In genomic region chr5:124401247-124402143, GRCh38 we compare ENCODE assay signal across 15 cellular contexts.
DNase-seq lines count a peak whose midpoint lies in the region; TF ChIP-seq lines count a peak whose summit lies in the region.
"Had no signal": no experiment of that assay in that cellular context is flagged by ENCODE, and none has a peak within 500 bp of the region (broad histone marks: within the 10 kb centered on the region; RNA-seq: fewer than 3 reads in every experiment).

No MANE protein-coding gene starts in this region.

- H3K27me3 Mint-ChIP-seq in endothelial cell (ENCODE audit: unreplicated experiment): no peaks in the 10 kb centered on the region
- H3K27me3 Mint-ChIP-seq: CD4-positive, CD25-positive, alpha-beta regulatory T cell had no signal

- H3K27ac Mint-ChIP-seq in endothelial cell (ENCODE audit: unreplicated experiment): no peak overlapping the region
- H3K27ac Mint-ChIP-seq: CD4-positive, CD25-positive, alpha-beta regulatory T cell; stimulated activated effector memory CD8-positive, alpha-beta T cell treated with anti-CD3 and anti-CD28 coated beads, Interleukin-12 subunit alpha, Interleukin-12 subunit beta, amount 100 ng/mL, for 72 hours had no signal

- H3K27me3 ChIP-seq in esophagus muscularis mucosa: no peaks in the 10 kb centered on the region

- peaks cover 5% of the 10 kb centered on the region for H3K4me1 Mint-ChIP-seq in endothelial cell (ENCODE audit: unreplicated experiment)
- H3K4me1 Mint-ChIP-seq: CD4-positive, CD25-positive, alpha-beta regulatory T cell; stimulated activated effector memory CD8-positive, alpha-beta T cell treated with anti-CD3 and anti-CD28 coated beads, Interleukin-12 subunit alpha, Interleukin-12 subunit beta, amount 100 ng/mL, for 72 hours had no signal

- no peaks in the 10 kb centered on the region for H3K36me3 ChIP-seq in esophagus muscularis mucosa

- no peaks in the 10 kb centered on the region for H3K9me3 ChIP-seq in esophagus muscularis mucosa

- H3K9me3 Mint-ChIP-seq in endothelial cell (ENCODE audit: unreplicated experiment): no peaks in the 10 kb centered on the region

- no peak overlapping the region for H3K4me3 ChIP-seq in esophagus muscularis mucosa

- peaks cover 8 to 37% (median 21%) of the 10 kb centered on the region in 4 donors for H3K4me1 ChIP-seq in esophagus muscularis mucosa

- no peaks in the 10 kb centered on the region for H3K36me3 Mint-ChIP-seq in endothelial cell (ENCODE audit: low read depth, unreplicated experiment)
- H3K36me3 Mint-ChIP-seq: CD4-positive, CD25-positive, alpha-beta regulatory T cell; stimulated activated effector memory CD8-positive, alpha-beta T cell treated with anti-CD3 and anti-CD28 coated beads, Interleukin-12 subunit alpha, Interleukin-12 subunit beta, amount 100 ng/mL, for 72 hours had no signal

- 85% methylated on average over 9 of the region's 9 CpGs for WGBS in esophagus muscularis mucosa

- no peak overlapping the region for H3K4me3 Mint-ChIP-seq in endothelial cell (ENCODE audit: unreplicated experiment)
- H3K4me3 Mint-ChIP-seq: CD4-positive, CD25-positive, alpha-beta regulatory T cell; nephron; stimulated activated effector memory CD8-positive, alpha-beta T cell treated with anti-CD3 and anti-CD28 coated beads, Interleukin-12 subunit alpha, Interleukin-12 subunit beta, amount 100 ng/mL, for 72 hours had no signal

- TF ChIP-seq EP300 in esophagus muscularis mucosa (IDR thresholded peaks at IDR 0.05): no peak

- peak overlapping the region; percentile 7 to 47 (median 29) for H3K27ac ChIP-seq in esophagus muscularis mucosa (replicated peaks in 1 of 4)

- TF ChIP-seq POLR2A in esophagus muscularis mucosa (IDR thresholded peaks at IDR 0.05; ENCODE audit: low read depth): no peak

- intact Hi-C loops in esophagus muscularis mucosa (cut with DNase I): no loop called here

- TF ChIP-seq CTCF in esophagus muscularis mucosa (IDR thresholded peaks at IDR 0.05) (no peak), endothelial cell (IDR thresholded peaks at IDR 0.05; ENCODE audit: unreplicated experiment) (no peak)

- DNase-seq in DMS53 (lab: John Stamatoyannopoulos, UW) (peak; percentile 39), DMS53 treated with DMSO at 0.1 percent for 48 hours (lab: John Stamatoyannopoulos, UW; ENCODE audit: unreplicated experiment) (no peak), NCI-H748 treated with DMSO at 0.1 percent for 48 hours (lab: John Stamatoyannopoulos, UW) (peak; percentile 13), esophagus muscularis mucosa (ENCODE audit: extremely low spot score) (peak; percentile 75), renal cortical epithelial cell (ENCODE audit: low read depth) (peak; percentile 59), endothelial cell (ENCODE audit: low spot score) (no peak), superior temporal gyrus (ENCODE audit: extremely low spot score) (no peak), UCSD-AML1 (lab: John Stamatoyannopoulos, UW; ENCODE audit: unreplicated experiment) (no peak)
- DNase-seq: 8988T; activated CD4-positive, alpha-beta T cell treated with anti-CD3 and anti-CD28 coated beads, Interleukin-2, amount 50 U/mL, for 48 hours; CD4-positive, CD25-positive, alpha-beta regulatory T cell; cortex of kidney; T-helper 9 cell had no signal

Comparison
In these comparisons a context has a peak if more than half of its experiments do, and no peak if none do; other contexts are left out.
1. DNase-seq: peak in DMS53 (single experiment), NCI-H748 treated with DMSO at 0.1 percent for 48 hours (single experiment), esophagus muscularis mucosa (single experiment) and renal cortical epithelial cell (single experiment); none in DMS53 treated with DMSO at 0.1 percent for 48 hours (single experiment), endothelial cell (single experiment), superior temporal gyrus (single experiment) and UCSD-AML1 (single experiment).